25 cellular contexts compared by ENCODE assay signal in the genomic region with DNA sequence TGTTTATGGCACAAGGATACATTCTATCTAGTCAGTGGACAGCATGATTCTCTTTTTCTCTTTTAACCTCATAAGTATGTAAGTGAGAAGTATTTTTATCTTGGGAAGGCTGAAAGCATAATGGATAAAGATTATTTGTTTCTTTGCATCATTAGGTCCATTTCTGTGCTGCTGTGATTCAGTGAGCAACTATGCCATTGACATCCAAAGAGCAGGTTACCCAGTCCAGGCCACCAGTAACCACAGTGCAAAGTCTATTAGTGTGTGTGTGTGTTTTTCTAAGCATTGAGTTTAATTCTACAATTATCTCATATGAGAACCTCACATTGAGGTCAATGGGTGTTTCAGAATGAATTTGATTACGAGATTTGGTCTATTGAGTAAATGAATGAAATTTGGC.
"Had no signal": no experiment of that assay in that cellular context is flagged by ENCODE, and none has a peak within 500 bp of the region (broad histone marks: within the 10 kb centered on the region; RNA-seq: fewer than 3 reads in every experiment).

No MANE protein-coding gene starts in this region.

- H3K27ac ChIP-seq: adrenal gland, SJSA1 had no signal

- H3K4me3 ChIP-seq: adrenal gland, SJSA1 had no signal

- H3K36me3 ChIP-seq: adrenal gland, SJSA1 had no signal

- H3K27me3 ChIP-seq: adrenal gland, SJSA1 had no signal

- H3K4me1 ChIP-seq: adrenal gland, SJSA1 had no signal

- DNase-seq: activated CD4-positive, alpha-beta T cell treated with anti-CD3 and anti-CD28 coated beads for 48 hours; activated CD4-positive, alpha-beta T cell treated with anti-CD3 and anti-CD28 coated beads, Interleukin-2, amount 50 U/mL, for 4 hours; activated CD4-positive, CD25-positive, alpha-beta regulatory T cell treated with anti-CD3 and anti-CD28 coated beads, Interleukin-2, amount 50 U/mL, for 72 hours; activated CD8-positive, alpha-beta memory T cell treated with anti-CD3 and anti-CD28 coated beads, Interleukin-2, amount 50 U/mL, for 48 hours; activated CD8-positive, alpha-beta T cell treated with anti-CD3 and anti-CD28 coated beads, Interleukin-2, amount 10 ng/mL, durations not matched to agents 7 days and 5 days; activated naive CD4-positive, alpha-beta T cell treated with anti-CD3 and anti-CD28 coated beads, Interleukin-2, amount 50 U/mL, for 16 hours; activated naive CD8-positive, alpha-beta T cell treated with anti-CD3 and anti-CD28 coated beads, Interleukin-2, amount 10 ng/mL, durations not matched to agents 7 days and 5 days; activated T-cell treated with anti-CD3 and anti-CD28 coated beads, Interleukin-2, amount 50 U/mL, for 1 hour; adrenal gland; aorta; cerebellar nuclear complex; Kasumi-1; KBM-7; NCI-H1048; NCI-H146; NCI-H1930; NCI-H2171 treated with DMSO at 0.1 percent for 48 hours; NCI-H226; NCI-H526; NCI-H82; PC-3; SHP77; SW 1271 had no signal

- FAIRE-seq: RCC 7860 had no signal

- H3K9me3 ChIP-seq: SJSA1 had no signal
